In genomic region chr2:232880764-232881351, GRCh38 we compare ENCODE assay signal across 1 cellular context.
TF ChIP-seq lines count a peak whose summit lies in the region.

No MANE protein-coding gene starts in this region.

TF ChIP-seq in H1, 55 proteins besides CTCF, POLR2A, EP300 and RAD21:
- TF ChIP-seq TBP (IDR thresholded peaks at IDR 0.05; ENCODE audit: low read depth, low read length) (no peak), SP2 (IDR thresholded peaks at IDR 0.05; ENCODE audit: low read length) (no peak), NRF1 (IDR thresholded peaks at IDR 0.05; ENCODE audit: low read depth, low read length) (no peak), E2F6 (IDR thresholded peaks at IDR 0.05) (no peak), POLR2AphosphoS5 (IDR thresholded peaks at IDR 0.05; ENCODE audit: low read depth, low read length) (no peak), GABPA (IDR thresholded peaks at IDR 0.05; ENCODE audit: borderline replicate concordance, insufficient read depth, low read length) (no peak), SAP30 (IDR thresholded peaks at IDR 0.05; ENCODE audit: insufficient read depth, insufficient replicate concordance, low read length) (no peak), FOSL1 (IDR thresholded peaks at IDR 0.05; ENCODE audit: insufficient read depth, low read depth, low read length) (no peak), YY1 (IDR thresholded peaks at IDR 0.05; ENCODE audit: low read depth, low read length) (no peak), ATF2 (IDR thresholded peaks at IDR 0.05; ENCODE audit: low read length) (no peak)
